ENCODE assay signal across 8 cellular contexts in the genomic region with DNA sequence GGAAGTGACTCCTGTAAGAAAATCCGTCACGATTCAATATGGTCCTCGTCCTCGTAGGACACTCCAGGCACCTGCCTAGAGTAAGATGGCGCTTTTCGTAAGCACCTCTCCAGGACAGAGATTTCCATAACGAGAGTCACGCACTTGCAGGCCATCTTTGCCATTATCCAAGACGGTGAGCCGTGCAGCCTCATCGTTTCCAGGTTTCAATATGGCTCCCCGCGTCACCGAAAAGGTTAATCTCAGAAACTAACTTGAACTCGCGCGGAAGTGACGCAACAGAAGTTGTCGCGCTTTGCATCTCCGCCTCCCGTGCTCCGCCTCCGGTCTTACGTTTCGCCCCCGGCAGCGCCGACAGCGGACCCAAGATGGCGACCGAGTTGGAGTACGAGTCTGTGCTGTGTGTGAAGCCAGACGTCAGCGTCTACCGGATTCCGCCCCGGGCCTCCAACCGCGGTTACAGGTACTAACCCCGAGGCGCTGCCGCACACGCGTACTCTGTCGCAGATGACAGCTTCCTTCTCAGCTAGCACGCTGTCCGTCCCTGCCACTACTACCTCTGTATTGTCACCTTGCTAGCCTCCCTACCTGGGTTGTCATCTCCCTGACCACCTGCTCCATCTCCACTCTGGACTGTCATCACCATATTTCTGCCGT. TPM values are rescaled to one million over a fixed set of nuclear protein-coding genes. Genes with fewer than 3 reads are reported as not detected.
DNase-seq lines count a peak whose midpoint lies in the region; ATAC-seq and TF ChIP-seq lines count a peak whose summit lies in the region.

A gene (plus strand): TSS at position 354 of the 657 bp plus-strand sequence. CDS start 15 bp downstream, at position 369.

- H3K4me3 ChIP-seq in upper lobe of right lung, result peak within 1 kb of the TSS; percentile 89

- H3K9me3 ChIP-seq in upper lobe of right lung, result no peaks in the 10 kb centered on the region

- H3K4me1 Mint-ChIP-seq in T-helper 1 cell treated with Interleukin-12 subunit alpha and Interleukin-12 subunit beta and Interleukin-4 antibody, amounts not matched to agents 30 μg/mL and 1 μg/mL, for 36 hours (ENCODE audit: low read depth), result peaks cover 29% of the 10 kb centered on the region

- H3K27me3 ChIP-seq in upper lobe of right lung, result no peaks in the 10 kb centered on the region

- peak within 1 kb of the TSS; percentile 96 for H3K27ac Mint-ChIP-seq in T-helper 1 cell treated with Interleukin-12 subunit alpha and Interleukin-12 subunit beta and Interleukin-4 antibody, amounts not matched to agents 30 μg/mL and 1 μg/mL, for 36 hours

- no peak for TF ChIP-seq CTCF in GM13976 (IDR thresholded peaks at IDR 0.05; ENCODE audit: borderline replicate concordance, control extremely low read depth, extremely low read depth, insufficient read depth, missing control alignments)
- no peak for TF ChIP-seq CTCF in upper lobe of right lung (IDR thresholded peaks at IDR 0.05)

- no peaks in the 10 kb centered on the region for H3K9me3 Mint-ChIP-seq in T-helper 1 cell treated with Interleukin-12 subunit alpha and Interleukin-12 subunit beta and Interleukin-4 antibody, amounts not matched to agents 30 μg/mL and 1 μg/mL, for 36 hours

- DNase-seq in GM13976 (ENCODE audit: low spot score), result peak; percentile 89
- peak; percentile 98 for DNase-seq in NCI-H146 treated with DMSO at 0.1 percent for 48 hours (lab: John Stamatoyannopoulos, UW; ENCODE audit: unreplicated experiment)
- peak; percentile 96 for DNase-seq in amniotic stem cell (lab: John Stamatoyannopoulos, UW)
- peak; percentile 97 for DNase-seq in left cardiac atrium
- DNase-seq in posterior vena cava (ENCODE audit: low spot score), result peak; percentile 99
- DNase-seq in upper lobe of right lung, result peak; percentile 97

- H3K36me3 ChIP-seq in upper lobe of right lung, result peaks cover 8% of the 10 kb centered on the region

- H3K4me3 Mint-ChIP-seq in T-helper 1 cell treated with Interleukin-12 subunit alpha and Interleukin-12 subunit beta and Interleukin-4 antibody, amounts not matched to agents 30 μg/mL and 1 μg/mL, for 36 hours, result peak within 1 kb of the TSS; percentile 94

- H3K4me1 ChIP-seq in upper lobe of right lung, result peaks cover 20% of the 10 kb centered on the region

- peak; percentile 92 for ATAC-seq in HG02870 (IDR thresholded peaks at IDR 0.05; ENCODE audit: unreplicated experiment)
- ATAC-seq in left cardiac atrium, result peak; percentile 98
- peak; percentile 98 for ATAC-seq in upper lobe of right lung

- H3K27ac ChIP-seq in upper lobe of right lung, result peak within 1 kb of the TSS; percentile 97

- H3K27me3 Mint-ChIP-seq in T-helper 1 cell treated with Interleukin-12 subunit alpha and Interleukin-12 subunit beta and Interleukin-4 antibody, amounts not matched to agents 30 μg/mL and 1 μg/mL, for 36 hours (ENCODE audit: low read depth), result no peaks in the 10 kb centered on the region

- H3K36me3 Mint-ChIP-seq in T-helper 1 cell treated with Interleukin-12 subunit alpha and Interleukin-12 subunit beta and Interleukin-4 antibody, amounts not matched to agents 30 μg/mL and 1 μg/mL, for 36 hours (ENCODE audit: low read depth), result peaks cover 12% of the 10 kb centered on the region

- intact Hi-C loops in left cardiac atrium (cut with DNase I) (no loop called here), posterior vena cava (cut with DNase I) (no loop called here), upper lobe of right lung (cut with DNase I) (no loop called here)

- in situ Hi-C loops in GM13976 (cut with MboI; ENCODE audit: low sequenced_read_pairs, unreplicated experiment), result no loop called here

RNA-seq across cellular contexts. Expression of the gene that starts here (rescaled TPM):
- total RNA-seq in left cardiac atrium (10 to 100 TPM; 21.2 to 28.8 TPM), posterior vena cava (10 to 100 TPM; 20.6 to 21.0 TPM), upper lobe of right lung (36.7 TPM)

Comparison
In these comparisons a context has a peak if more than half of its experiments do, and no peak if none do; other contexts are left out.
1. Peak in every context shown above with its lines: DNase-seq, ATAC-seq, H3K4me3 ChIP-seq and H3K27ac ChIP-seq.